8 cellular contexts compared by ENCODE assay signal in the genomic region with DNA sequence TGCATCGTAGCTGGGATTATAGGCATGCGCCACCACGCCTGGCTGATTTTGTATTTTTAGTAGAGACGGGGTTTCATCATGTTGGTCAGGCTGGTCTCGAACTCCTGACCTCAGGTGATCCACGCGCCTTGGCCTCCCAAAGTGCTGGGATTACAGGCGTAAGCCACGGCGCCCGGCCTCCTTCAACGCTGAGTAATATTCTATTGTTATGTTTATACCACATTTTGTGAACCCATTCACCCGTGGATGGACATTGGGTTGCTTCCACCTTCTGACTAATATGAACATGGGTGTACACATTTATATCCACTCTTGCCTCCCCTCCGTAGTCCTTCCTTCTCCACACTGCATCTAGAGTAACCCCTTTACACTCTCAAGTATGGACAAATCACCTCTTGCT. TPM values are rescaled to one million over a fixed set of nuclear protein-coding genes. Genes with fewer than 3 reads are reported as not detected.
DNase-seq lines count a peak whose midpoint lies in the region; ATAC-seq and TF ChIP-seq lines count a peak whose summit lies in the region.
"Not testable (repeated sequence)": the region's sequence is repeated elsewhere in the genome, so short reads cannot be mapped to it uniquely, and the experiment has no call there.

No MANE protein-coding gene starts in this region.

- not testable (repeated sequence) for H3K9me3 ChIP-seq in HCT116 (ENCODE audit: control insufficient read depth in 1 of 2, insufficient read depth in 1 of 2, low read depth in 1 of 2, low read length in 2 of 2); endodermal cell (ENCODE audit: control insufficient read depth, low read length)

- TF ChIP-seq POLR2A in HCT116 (IDR thresholded peaks at IDR 0.05; ENCODE audit: borderline replicate concordance, extremely low read depth, insufficient read depth, insufficient read length): not testable (repeated sequence)

- H3K27ac ChIP-seq in HCT116 (ENCODE audit: low read depth, low read length); endodermal cell (ENCODE audit: low read depth, low read length): not testable (repeated sequence)

- H3K9me3 Mint-ChIP-seq in CD14-positive monocyte: peaks cover 0 to 13% (median 2%) of the 10 kb centered on the region in 7 donors
- H3K9me3 Mint-ChIP-seq in T-cell; activated CD4-positive, alpha-beta memory T cell treated with anti-CD3 and anti-CD28 coated beads, Interleukin-2, amount 10 ng/mL, durations not matched to agents 7 days and 5 days; activated naive CD4-positive, alpha-beta T cell treated with anti-CD3 and anti-CD28 coated beads, Interleukin-2, amount 50 U/mL, for 24 hours; endodermal cell; naive B cell; stimulated activated memory B cell treated with anti-CD40 and anti-IgM and Interleukin-4, amounts not matched to agents 10 μg/mL and 1 μg/mL and 100 μg/mL, for 72 hours: not testable (repeated sequence)

- not testable (repeated sequence) for H3K9ac ChIP-seq in HCT116 (ENCODE audit: low read length); endodermal cell (ENCODE audit: extremely low read depth, low read length, poor library complexity, severe bottlenecking)

- POLR2A ChIA-PET in HCT116 (lab: Charles Lee); T-cell (lab: Charles Lee): not testable (repeated sequence)
- POLR2A ChIA-PET in activated CD4-positive, alpha-beta memory T cell treated with anti-CD3 and anti-CD28 coated beads, Interleukin-2, amount 10 ng/mL, durations not matched to agents 7 days and 5 days (lab: Charles Lee): interaction anchor here (0.6 to 0.8 kb wide), 2 partner anchors 43 to 81 kb away, joined by 3 to 5 read pairs; a partner anchor contains a TSS

- not testable (repeated sequence) for H2AFZ ChIP-seq in HCT116 (ENCODE audit: low read depth, low read length, poor library complexity, severe bottlenecking)

- H3K4me3 ChIP-seq in HCT116 (replicated peaks in 1 of 2; ENCODE audit: low read depth in 1 of 2, low read length in 2 of 2): peak overlapping the region in 1 of 2 experiments; percentile 85; a peak in 1 of 4 replicates
- H3K4me3 ChIP-seq in endodermal cell (ENCODE audit: low read length): not testable (repeated sequence)

- H3K4me1 Mint-ChIP-seq in CD14-positive monocyte (peaks cover 15% of the 10 kb centered on the region), T-cell (peaks cover 30 to 35% (median 33%) of the 10 kb centered on the region in 3 donors), endodermal cell (peaks cover 10% of the 10 kb centered on the region), naive B cell (peaks cover 16 to 39% (median 23%) of the 10 kb centered on the region in 3 donors)
- H3K4me1 Mint-ChIP-seq in activated CD4-positive, alpha-beta memory T cell treated with anti-CD3 and anti-CD28 coated beads, Interleukin-2, amount 10 ng/mL, durations not matched to agents 7 days and 5 days: peaks cover 23% of the 10 kb centered on the region
- H3K4me1 Mint-ChIP-seq in activated naive CD4-positive, alpha-beta T cell treated with anti-CD3 and anti-CD28 coated beads, Interleukin-2, amount 50 U/mL, for 24 hours: peaks cover 31% of the 10 kb centered on the region
- peaks cover 23% of the 10 kb centered on the region for H3K4me1 Mint-ChIP-seq in stimulated activated memory B cell treated with anti-CD40 and anti-IgM and Interleukin-4, amounts not matched to agents 10 μg/mL and 1 μg/mL and 100 μg/mL, for 72 hours

- H3K36me3 Mint-ChIP-seq in CD14-positive monocyte; T-cell; activated CD4-positive, alpha-beta memory T cell treated with anti-CD3 and anti-CD28 coated beads, Interleukin-2, amount 10 ng/mL, durations not matched to agents 7 days and 5 days (ENCODE audit: low read depth); activated naive CD4-positive, alpha-beta T cell treated with anti-CD3 and anti-CD28 coated beads, Interleukin-2, amount 50 U/mL, for 24 hours; endodermal cell (ENCODE audit: low read depth); naive B cell; stimulated activated memory B cell treated with anti-CD40 and anti-IgM and Interleukin-4, amounts not matched to agents 10 μg/mL and 1 μg/mL and 100 μg/mL, for 72 hours: not testable (repeated sequence)

- RAD21 ChIA-PET in HCT116 (lab: Charles Lee; ENCODE audit: low non-redundant PET in 1 of 2, low total read pairs in 2 of 2, uncharacterized antibody in 2 of 2, unreplicated experiment in 2 of 2): not testable (repeated sequence)

- peak overlapping the region; percentile 86 for H3K4me2 ChIP-seq in HCT116 (ENCODE audit: low read length)

- peaks cover 46 to 64% (median 53%) of the 10 kb centered on the region in 3 donors for H3K27me3 Mint-ChIP-seq in CD14-positive monocyte (ENCODE audit: low read depth in 3 of 3)
- H3K27me3 Mint-ChIP-seq in T-cell; activated CD4-positive, alpha-beta memory T cell treated with anti-CD3 and anti-CD28 coated beads, Interleukin-2, amount 10 ng/mL, durations not matched to agents 7 days and 5 days; activated naive CD4-positive, alpha-beta T cell treated with anti-CD3 and anti-CD28 coated beads, Interleukin-2, amount 50 U/mL, for 24 hours; endodermal cell (ENCODE audit: insufficient read depth); naive B cell; stimulated activated memory B cell treated with anti-CD40 and anti-IgM and Interleukin-4, amounts not matched to agents 10 μg/mL and 1 μg/mL and 100 μg/mL, for 72 hours: not testable (repeated sequence)

- H3K9me2 ChIP-seq in HCT116 (ENCODE audit: insufficient read depth): not testable (repeated sequence)

- intact Hi-C loops in CD14-positive monocyte (cut with micrococcal nuclease): loop anchor here (5.0 to 10.0 kb wide), 2 partner anchors 82 to 84 kb away; no protein-coding TSS in a partner anchor
- intact Hi-C loops in HCT116 (cut with micrococcal nuclease): not testable (repeated sequence)

- not testable (repeated sequence) for TF ChIP-seq CTCF in CD14-positive monocyte (IDR thresholded peaks at IDR 0.05); HCT116 (IDR thresholded peaks at IDR 0.05 in 2 of 3, conservative IDR thresholded peaks at IDR 0.05 in 1 of 3; ENCODE audit: borderline replicate concordance in 1 of 3, insufficient read depth in 1 of 3, low read depth in 2 of 3, low read length in 2 of 3); endodermal cell (conservative IDR thresholded peaks at IDR 0.05)

- H4K20me1 ChIP-seq in HCT116 (ENCODE audit: insufficient read depth): not testable (repeated sequence)

- not testable (repeated sequence) for H3K36me3 ChIP-seq in HCT116 (ENCODE audit: control insufficient read depth in 1 of 2, insufficient read depth in 2 of 2, low read length in 2 of 2); endodermal cell (ENCODE audit: control insufficient read depth, insufficient read depth, low read length)

- not testable (repeated sequence) for TF ChIP-seq RAD21 in HCT116 (IDR thresholded peaks at IDR 0.05; ENCODE audit: low read depth)

- peaks cover 4 to 16% of the 10 kb centered on the region in 2 experiments; a peak in 3 of 4 replicates for H3K4me1 ChIP-seq in HCT116 (ENCODE audit: control insufficient read depth in 1 of 2, insufficient read depth in 2 of 2, low read length in 2 of 2)
- H3K4me1 ChIP-seq in endodermal cell (ENCODE audit: control insufficient read depth, insufficient read depth, low read length): not testable (repeated sequence)

- WGBS in endodermal cell (ENCODE audit: insufficient coverage in 1 of 2, insufficient read length in 1 of 2), 2 experiments: 90 to 96% methylated on average over 10 to 14 of the region's 14 CpGs

- BruUV-seq in HCT116 (replicated peaks; lab: Mats Ljungman, UMichigan): not testable (repeated sequence)

- H3K27me3 ChIP-seq in HCT116 (ENCODE audit: insufficient read depth, low read length); endodermal cell (ENCODE audit: control insufficient read depth, insufficient read depth, low read length, poor library complexity, severe bottlenecking): not testable (repeated sequence)

- H3K27ac Mint-ChIP-seq in CD14-positive monocyte; activated naive CD4-positive, alpha-beta T cell treated with anti-CD3 and anti-CD28 coated beads, Interleukin-2, amount 50 U/mL, for 24 hours; endodermal cell: not testable (repeated sequence)
- H3K27ac Mint-ChIP-seq in T-cell (peak overlapping the region in 1 of 2 donors; percentile 95), naive B cell (peak overlapping the region in 3 of 6 donors; percentile 95 to 98 (median 97))
- peak overlapping the region; percentile 89 for H3K27ac Mint-ChIP-seq in activated CD4-positive, alpha-beta memory T cell treated with anti-CD3 and anti-CD28 coated beads, Interleukin-2, amount 10 ng/mL, durations not matched to agents 7 days and 5 days
- peak overlapping the region; percentile 85 for H3K27ac Mint-ChIP-seq in stimulated activated memory B cell treated with anti-CD40 and anti-IgM and Interleukin-4, amounts not matched to agents 10 μg/mL and 1 μg/mL and 100 μg/mL, for 72 hours

- CTCF ChIA-PET in HCT116 (lab: Charles Lee); T-cell (lab: Charles Lee); activated CD4-positive, alpha-beta memory T cell treated with anti-CD3 and anti-CD28 coated beads, Interleukin-2, amount 10 ng/mL, durations not matched to agents 7 days and 5 days (lab: Charles Lee): not testable (repeated sequence)

- ATAC-seq in HCT116; T-cell (replicated peaks in 1 of 4); naive B cell (ENCODE audit: low read depth in 2 of 2); stimulated activated memory B cell treated with anti-CD40 and anti-IgM and Interleukin-4, amounts not matched to agents 10 μg/mL and 1 μg/mL and 100 μg/mL, for 72 hours: not testable (repeated sequence)

- DNase-seq in CD14-positive monocyte (ENCODE audit: low spot score); HCT116 (ENCODE audit: low read depth, low spot score); T-cell; activated CD4-positive, alpha-beta memory T cell treated with anti-CD3 and anti-CD28 coated beads, Interleukin-2, amount 10 ng/mL, durations not matched to agents 7 days and 5 days; endodermal cell; naive B cell: not testable (repeated sequence)

- H3K4me3 Mint-ChIP-seq in CD14-positive monocyte: peak overlapping the region; percentile 96 to 97
- peak overlapping the region; percentile 86 to 99 (median 95) for H3K4me3 Mint-ChIP-seq in T-cell
- H3K4me3 Mint-ChIP-seq in activated CD4-positive, alpha-beta memory T cell treated with anti-CD3 and anti-CD28 coated beads, Interleukin-2, amount 10 ng/mL, durations not matched to agents 7 days and 5 days: peak overlapping the region; percentile 86
- H3K4me3 Mint-ChIP-seq in activated naive CD4-positive, alpha-beta T cell treated with anti-CD3 and anti-CD28 coated beads, Interleukin-2, amount 50 U/mL, for 24 hours: peak overlapping the region; percentile 89
- peak overlapping the region; percentile 79 for H3K4me3 Mint-ChIP-seq in endodermal cell
- peak overlapping the region; percentile 83 to 100 (median 98) for H3K4me3 Mint-ChIP-seq in naive B cell
- peak overlapping the region; percentile 96 for H3K4me3 Mint-ChIP-seq in stimulated activated memory B cell treated with anti-CD40 and anti-IgM and Interleukin-4, amounts not matched to agents 10 μg/mL and 1 μg/mL and 100 μg/mL, for 72 hours

- H3K79me2 ChIP-seq in HCT116 (ENCODE audit: insufficient read depth, low read length): peaks cover 25% of the 10 kb centered on the region

RNA-seq across cellular contexts. Expression of a gene that starts 1.2 kb away (rescaled TPM):
- 1 to 10 TPM; 1.1 to 2.1 TPM for polyA plus RNA-seq in CD14-positive monocyte
- total RNA-seq in HCT116 (2021; ENCODE audit: unreplicated experiment): 16.9 TPM
- 9.1 and 10.8 TPM in 2 replicates for polyA plus RNA-seq in HCT116 (2012)
- total RNA-seq in T-cell: 10 to 100 TPM; 31.8 to 51.6 (median 34.8) TPM
- 10 to 100 TPM; 14.3 to 14.4 TPM for total RNA-seq in activated CD4-positive, alpha-beta memory T cell treated with anti-CD3 and anti-CD28 coated beads, Interleukin-2, amount 10 ng/mL, durations not matched to agents 7 days and 5 days
- total RNA-seq in endodermal cell: 10 to 100 TPM; 21.9 to 27.9 TPM
- 18.7 TPM for polyA plus RNA-seq in endodermal cell (2013, experiment 1 of 2)
- polyA plus RNA-seq in endodermal cell (2013, experiment 2 of 2): 18.8 TPM
- 10 to 100 TPM in 2 of 6 donors, 1 to 10 TPM in 4; 2.1 to 16.9 (median 9.4) TPM for polyA plus RNA-seq in naive B cell (ENCODE audit: low read depth in 6 of 6)
